ENCODE assay signal across 12 cellular contexts in the genomic region with DNA sequence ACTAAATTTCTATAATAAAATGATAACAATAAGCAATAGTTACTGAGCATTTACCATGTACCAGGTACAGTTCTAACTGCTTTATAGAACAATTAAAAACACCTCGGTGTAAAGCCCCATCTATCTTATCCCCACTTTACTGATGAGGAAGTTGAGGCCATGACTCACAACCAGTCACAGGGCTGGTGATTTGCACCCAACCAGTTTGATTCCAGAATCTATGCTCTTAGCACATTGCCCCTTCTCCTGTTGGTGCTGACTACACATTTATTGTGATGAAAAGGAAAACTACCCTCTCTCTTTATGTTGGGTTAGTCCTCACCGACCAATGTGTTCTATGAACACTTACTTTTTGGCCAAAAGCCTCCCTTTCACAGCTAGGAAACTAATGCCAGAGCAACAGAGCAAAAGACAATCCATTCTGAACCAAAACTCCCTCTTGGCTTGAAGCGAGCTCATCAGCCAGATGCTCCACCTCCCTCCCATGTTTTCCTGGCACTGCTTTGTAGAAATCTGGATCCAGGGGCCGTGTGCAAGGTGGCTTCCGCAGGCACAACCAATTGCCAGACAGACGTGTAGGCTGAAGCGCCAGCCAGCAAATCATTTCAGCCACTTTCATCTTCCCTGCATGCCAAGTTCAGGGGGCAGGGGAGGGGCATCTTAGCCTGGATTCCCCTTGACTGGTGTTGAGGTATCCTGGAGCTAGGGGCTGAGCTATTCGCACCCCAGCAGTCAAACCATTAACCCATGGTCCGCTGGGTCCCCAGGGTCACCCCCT. TPM values are rescaled to one million over a fixed set of nuclear protein-coding genes. Genes with fewer than 3 reads are reported as not detected.
DNase-seq lines count a peak whose midpoint lies in the region; ATAC-seq, FAIRE-seq and TF ChIP-seq lines count a peak whose summit lies in the region.
"Had no signal": no experiment of that assay in that cellular context is flagged by ENCODE, and none has a peak within 500 bp of the region (broad histone marks: within the 10 kb centered on the region; RNA-seq: fewer than 3 reads in every experiment).

No MANE protein-coding gene starts in this region.

- no peaks in the 10 kb centered on the region for H3K36me3 Mint-ChIP-seq in nephron progenitor cell (ENCODE audit: low read depth)

- peaks cover 15 to 99% (median 89%) of the 10 kb centered on the region in 10 experiments; a peak in 19 of 20 replicates for H3K4me1 ChIP-seq in BLaER1 treated with 17β-estradiol and CSF1 and Interleukin-3, amounts not matched to agents 10 nM and 100 nM
- H3K4me1 ChIP-seq in esophagus squamous epithelium: peaks cover 15 to 43% (median 21%) of the 10 kb centered on the region in 3 donors

- H3K27ac Mint-ChIP-seq in nephron progenitor cell: peak overlapping the region; percentile 34

- TF ChIP-seq CTCF in esophagus squamous epithelium (IDR thresholded peaks at IDR 0.05) (no peak), nephron progenitor cell (IDR thresholded peaks at IDR 0.05) (no peak), D721Med (IDR thresholded peaks at IDR 0.05; ENCODE audit: insufficient read depth, missing control alignments) (no peak)

- DNase-seq in NCI-H226: peak; percentile 42
- DNase-seq in esophagus squamous epithelium (lab: John Stamatoyannopoulos, UW): no peak
- DNase-seq in nephron progenitor cell: peak; percentile 21
- no peak for DNase-seq in activated CD8-positive, alpha-beta memory T cell treated with anti-CD3 and anti-CD28 coated beads for 24 hours
- DNase-seq in D721Med (ENCODE audit: insufficient read length, low spot score): no peak
- DNase-seq: activated naive CD4-positive, alpha-beta T cell treated with Interleukin-2 at 50 U/mL for 16 hours; stomach had no signal

- H4K20me1 ChIP-seq in BLaER1 treated with 17β-estradiol and CSF1 and Interleukin-3, amounts not matched to agents 10 nM and 100 nM: no peaks in the 10 kb centered on the region

- peaks cover 62% of the 10 kb centered on the region for H3K4me1 Mint-ChIP-seq in nephron progenitor cell

- H3K36me3 ChIP-seq in BLaER1 treated with 17β-estradiol and CSF1 and Interleukin-3, amounts not matched to agents 10 nM and 100 nM: no peaks in the 10 kb centered on the region
- H3K36me3 ChIP-seq in esophagus squamous epithelium: no peaks in the 10 kb centered on the region
- H3K36me3 ChIP-seq: stomach had no signal

- no peaks in the 10 kb centered on the region for H3K9me3 Mint-ChIP-seq in nephron progenitor cell

- H3K27ac ChIP-seq in BLaER1 treated with 17β-estradiol and CSF1 and Interleukin-3, amounts not matched to agents 10 nM and 100 nM: peak overlapping the region in 10 of 11 experiments; percentile 25 to 89 (median 80); a peak in 19 of 22 replicates
- peak overlapping the region in 3 of 4 donors; percentile 34 to 83 (median 42) for H3K27ac ChIP-seq in esophagus squamous epithelium

- intact Hi-C loops in esophagus squamous epithelium (cut with DNase I): no loop called here

- H3K4me3 Mint-ChIP-seq in nephron progenitor cell: no peak overlapping the region

- H3K27me3 Mint-ChIP-seq in nephron progenitor cell (ENCODE audit: low read depth, poor library complexity): peaks cover 28% of the 10 kb centered on the region

- H3K4me3 ChIP-seq in BLaER1 treated with 17β-estradiol and CSF1 and Interleukin-3, amounts not matched to agents 10 nM and 100 nM: no peak overlapping the region
- no peak overlapping the region for H3K4me3 ChIP-seq in esophagus squamous epithelium
- H3K4me3 ChIP-seq: stomach had no signal

- peak overlapping the region in 6 of 11 experiments; percentile 42 to 70 (median 62); a peak in 8 of 22 replicates for H3K9ac ChIP-seq in BLaER1 treated with 17β-estradiol and CSF1 and Interleukin-3, amounts not matched to agents 10 nM and 100 nM

- no peak for ATAC-seq in GM21786 (IDR thresholded peaks at IDR 0.05; ENCODE audit: unreplicated experiment)
- ATAC-seq in HG03442 (IDR thresholded peaks at IDR 0.05; ENCODE audit: unreplicated experiment): no peak

- peak overlapping the region in 7 of 11 experiments; percentile 72 to 92 (median 83); a peak in 13 of 22 replicates for H3K4me2 ChIP-seq in BLaER1 treated with 17β-estradiol and CSF1 and Interleukin-3, amounts not matched to agents 10 nM and 100 nM

- no peak for TF ChIP-seq POLR2A in esophagus squamous epithelium (IDR thresholded peaks at IDR 0.05)

- H3K27me3 ChIP-seq in BLaER1 treated with 17β-estradiol and CSF1 and Interleukin-3, amounts not matched to agents 10 nM and 100 nM: no peaks in the 10 kb centered on the region
- H3K27me3 ChIP-seq in esophagus squamous epithelium: no peaks in the 10 kb centered on the region
- H3K27me3 ChIP-seq: stomach had no signal

- 0 out of 22 replicates have a peak, but pooled peaks cover 0 to 5% (median 0%) of the 10 kb centered on the region in 11 experiments for H3K9me3 ChIP-seq in BLaER1 treated with 17β-estradiol and CSF1 and Interleukin-3, amounts not matched to agents 10 nM and 100 nM (replicated peaks in 1 of 11)
- no peaks in the 10 kb centered on the region for H3K9me3 ChIP-seq in esophagus squamous epithelium
- H3K9me3 ChIP-seq: stomach had no signal

- 30 to 40% methylated on average over 7 to 9 of the region's 9 CpGs for WGBS in esophagus squamous epithelium, 2 donors

- FAIRE-seq in D721Med (lab: Jason Lieb, UNC): no peak
- FAIRE-seq: endometrium, GM12892 had no signal

RNA-seq across cellular contexts. Expression of gene SLC30A1, which starts 32.0 kb away (rescaled TPM):
- 10 to 100 TPM in 2 of 4 donors, 1 to 10 TPM in 2; 8.3 to 12.4 (median 10.3) TPM for total RNA-seq in esophagus squamous epithelium

Comparison
In these comparisons a context has a peak if more than half of its experiments do, and no peak if none do; other contexts are left out.
1. DNase-seq: peak in NCI-H226 (single experiment) and nephron progenitor cell (single experiment); none in esophagus squamous epithelium (single experiment), activated CD8-positive, alpha-beta memory T cell treated with anti-CD3 and anti-CD28 coated beads for 24 hours (single experiment) and D721Med (single experiment).